Comparison of ENCODE assay signal across 24 cellular contexts in the genomic region with DNA sequence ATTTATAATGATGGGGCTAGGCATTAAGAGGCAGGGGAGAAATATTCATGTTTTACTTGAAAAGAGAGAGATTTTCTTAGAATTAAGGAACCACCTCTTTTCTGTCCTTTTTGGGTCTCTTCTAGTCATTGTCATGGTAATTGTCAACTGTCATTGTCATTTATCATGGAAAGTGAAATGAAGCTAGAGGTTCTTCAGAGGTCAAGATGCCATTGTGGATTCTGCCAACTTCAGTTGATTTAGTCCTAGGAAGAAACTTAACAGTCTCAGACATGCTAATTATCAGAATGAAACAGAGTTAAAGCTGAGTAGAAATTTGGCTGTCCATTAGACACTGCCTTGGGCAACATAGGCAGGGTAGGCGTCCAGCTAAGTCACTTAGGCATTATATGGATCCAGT.
"Had no signal": no experiment of that assay in that cellular context is flagged by ENCODE, and none has a peak within 500 bp of the region (broad histone marks: within the 10 kb centered on the region; RNA-seq: fewer than 3 reads in every experiment).

No MANE protein-coding gene starts in this region.

- H3K36me3 Mint-ChIP-seq: stimulated activated naive B cell treated with anti-CD40 and anti-IgM and Interleukin-4, amounts not matched to agents 10 μg/mL and 1 μg/mL and 100 μg/mL, for 72 hours had no signal

- H3K27me3 ChIP-seq: esophagus muscularis mucosa, foreskin keratinocyte, gastroesophageal sphincter, heart left ventricle, hepatocyte, sigmoid colon, tibial nerve, upper lobe of left lung had no signal

- DNase-seq: cerebellar nuclear complex; cortex of kidney; effector CD4-positive, alpha-beta T cell; foreskin keratinocyte; heart left ventricle; kidney; naive thymus-derived CD8-positive, alpha-beta T cell; nephron progenitor cell; nucleus accumbens; psoas muscle; right cardiac atrium; sigmoid colon; stimulated activated naive B cell treated with anti-CD40 and anti-IgM and Interleukin-4, amounts not matched to agents 10 μg/mL and 1 μg/mL and 100 μg/mL, for 72 hours; upper lobe of left lung had no signal

- H3K4me3 Mint-ChIP-seq: naive thymus-derived CD8-positive, alpha-beta T cell; nephron progenitor cell; stimulated activated naive B cell treated with anti-CD40 and anti-IgM and Interleukin-4, amounts not matched to agents 10 μg/mL and 1 μg/mL and 100 μg/mL, for 72 hours; stimulated activated naive CD8-positive, alpha-beta T cell treated with anti-CD3 and anti-CD28 coated beads, Interleukin-15, Interleukin-2, amounts not matched to agents 100 ng/mL and 50 ng/mL, for 24 hours had no signal

- H3K79me2 ChIP-seq: hepatocyte had no signal

- FAIRE-seq: kidney, urothelium cell line had no signal

- H3K9me3 ChIP-seq: esophagus muscularis mucosa, gastroesophageal sphincter, psoas muscle, sigmoid colon, thoracic aorta, tibial nerve, upper lobe of left lung had no signal

- H3K4me1 Mint-ChIP-seq: naive thymus-derived CD8-positive, alpha-beta T cell; nephron progenitor cell; stimulated activated naive B cell treated with anti-CD40 and anti-IgM and Interleukin-4, amounts not matched to agents 10 μg/mL and 1 μg/mL and 100 μg/mL, for 72 hours had no signal

- H3K9me3 Mint-ChIP-seq: nephron progenitor cell had no signal

- H3K27ac ChIP-seq: epithelial cell of prostate, esophagus muscularis mucosa, foreskin keratinocyte, gastroesophageal sphincter, heart left ventricle, hepatocyte, psoas muscle, sigmoid colon, thoracic aorta, tibial nerve, upper lobe of left lung had no signal

- H3K36me3 ChIP-seq: esophagus muscularis mucosa, gastroesophageal sphincter, heart left ventricle, sigmoid colon, thoracic aorta, tibial nerve, upper lobe of left lung had no signal

- H3K27ac Mint-ChIP-seq: naive thymus-derived CD8-positive, alpha-beta T cell; nephron progenitor cell; stimulated activated naive B cell treated with anti-CD40 and anti-IgM and Interleukin-4, amounts not matched to agents 10 μg/mL and 1 μg/mL and 100 μg/mL, for 72 hours; stimulated activated naive CD8-positive, alpha-beta T cell treated with anti-CD3 and anti-CD28 coated beads, Interleukin-15, Interleukin-2, amounts not matched to agents 100 ng/mL and 50 ng/mL, for 24 hours had no signal

- H3K4me1 ChIP-seq: esophagus muscularis mucosa, foreskin keratinocyte, gastroesophageal sphincter, heart left ventricle, psoas muscle, sigmoid colon, tibial nerve, upper lobe of left lung had no signal

- H3K4me3 ChIP-seq: esophagus muscularis mucosa, gastroesophageal sphincter, heart left ventricle, hepatocyte, lung, psoas muscle, sigmoid colon, thoracic aorta, tibial nerve, upper lobe of left lung had no signal

- H3K27me3 Mint-ChIP-seq: naive thymus-derived CD8-positive, alpha-beta T cell; stimulated activated naive B cell treated with anti-CD40 and anti-IgM and Interleukin-4, amounts not matched to agents 10 μg/mL and 1 μg/mL and 100 μg/mL, for 72 hours; stimulated activated naive CD8-positive, alpha-beta T cell treated with anti-CD3 and anti-CD28 coated beads, Interleukin-15, Interleukin-2, amounts not matched to agents 100 ng/mL and 50 ng/mL, for 24 hours had no signal

- ATAC-seq: foreskin keratinocyte; gastroesophageal sphincter; heart left ventricle; left lobe of liver; naive thymus-derived CD8-positive, alpha-beta T cell; psoas muscle; right cardiac atrium; stimulated activated naive B cell treated with anti-CD40 and anti-IgM and Interleukin-4, amounts not matched to agents 10 μg/mL and 1 μg/mL and 100 μg/mL, for 72 hours had no signal

- H3K4me2 ChIP-seq: hepatocyte had no signal
